9 cellular contexts compared by ENCODE assay signal in genomic region chr1:116908821-116909510, GRCh38. TPM values are rescaled to one million over a fixed set of nuclear protein-coding genes. Genes with fewer than 3 reads are reported as not detected.
A peak's percentile ranks its signal among the peaks of the same experiment; 100 is the strongest.
DNase-seq lines count a peak whose midpoint lies in the region; ATAC-seq, FAIRE-seq and TF ChIP-seq lines count a peak whose summit lies in the region.
"Had no signal": no experiment of that assay in that cellular context is flagged by ENCODE, and none has a peak within 500 bp of the region (broad histone marks: within the 10 kb centered on the region; RNA-seq: fewer than 3 reads in every experiment).

No MANE protein-coding gene starts in this region.

- no TSS peak for BruUV-seq in HepG2 (replicated peaks; lab: Mats Ljungman, UMichigan)

- peak overlapping the region; percentile 73 for H3K4me2 ChIP-seq in HepG2 (ENCODE audit: low read depth, low read length)

- CTCF ChIA-PET in HepG2 (lab: Yijun Ruan, JAX; ENCODE audit: low intra/inter-chr PET ratio, low total read pairs), result no interaction called here

- no peaks in the 10 kb centered on the region for H3K9me3 Mint-ChIP-seq in chondrocyte (ENCODE audit: low read depth)

- H3K27me3 Mint-ChIP-seq in chondrocyte (ENCODE audit: low read depth), result no peaks in the 10 kb centered on the region

- ATAC-seq in HepG2 (no peak), right lobe of liver (no peak), GM18511 (IDR thresholded peaks at IDR 0.05; ENCODE audit: unreplicated experiment) (no peak)

- no peak for TF ChIP-seq EP300 in HepG2 (IDR thresholded peaks at IDR 0.05; ENCODE audit: low read depth in 2 of 2, low read length in 2 of 2)
- TF ChIP-seq EP300 in HepG2 (CRISPR knock-in tag; IDR thresholded peaks at IDR 0.05; ENCODE audit: borderline replicate concordance), result no peak

- H3K27ac Mint-ChIP-seq in chondrocyte (ENCODE audit: unreplicated experiment), result peak overlapping the region; percentile 88

- H3K4me1 ChIP-seq in HepG2 (ENCODE audit: insufficient read depth, low read length) (peaks cover 7% of the 10 kb centered on the region; the same call in 1 of the 2 replicates), right lobe of liver (peaks cover 0 to 4% (median 0%) of the 10 kb centered on the region in 4 donors), mucosa of stomach (ENCODE audit: control insufficient read depth, insufficient read depth, low read length) (peaks cover 16% of the 10 kb centered on the region), vagina (peaks cover 35% of the 10 kb centered on the region)

- no peak for TF ChIP-seq CTCF in HepG2 (CRISPR knock-in tag; IDR thresholded peaks at IDR 0.05)
- TF ChIP-seq CTCF in right lobe of liver (IDR thresholded peaks at IDR 0.05), result no peak
- TF ChIP-seq CTCF in chondrocyte (IDR thresholded peaks at IDR 0.05), result no peak
- TF ChIP-seq CTCF in vagina (IDR thresholded peaks at IDR 0.05), result no peak

- no peaks in the 10 kb centered on the region for H3K79me2 ChIP-seq in HepG2 (ENCODE audit: insufficient read depth, low read length)

- 63% methylated on average over 13 of the region's 13 CpGs for WGBS in HepG2 (ENCODE audit: low lambda C conversion rate)
- WGBS in right lobe of liver (ENCODE audit: insufficient coverage, low coverage, low lambda C conversion rate, missing lambda C conversion rate), result 86% methylated on average over 8 of the region's 13 CpGs

- H3K27me3 ChIP-seq in HepG2 (ENCODE audit: control insufficient read depth in 1 of 2, insufficient read depth in 2 of 2, low read length in 2 of 2) (peaks cover 3 to 34% of the 10 kb centered on the region in 2 experiments; a peak in 4 of 5 replicates), right lobe of liver (no peaks in the 10 kb centered on the region), mucosa of stomach (ENCODE audit: control insufficient read depth, insufficient read depth, low read length) (no peaks in the 10 kb centered on the region), vagina (no peaks in the 10 kb centered on the region)

- TF ChIP-seq POLR2A in HepG2 (IDR thresholded peaks at IDR 0.05; ENCODE audit: insufficient read depth in 1 of 2, low read depth in 2 of 2, low read length in 2 of 2) (no peak), right lobe of liver (IDR thresholded peaks at IDR 0.05) (no peak), vagina (IDR thresholded peaks at IDR 0.05) (no peak)

- no peak for TF ChIP-seq RAD21 in HepG2 (CRISPR knock-in tag; IDR thresholded peaks at IDR 0.05)

- FAIRE-seq in HepG2 (lab: Jason Lieb, UNC), result no peak
- FAIRE-seq: islet of Langerhans had no signal

- no peak overlapping the region for H2AFZ ChIP-seq in HepG2 (ENCODE audit: low read length)

- POLR2A ChIA-PET in HepG2 (lab: Yijun Ruan, JAX), result no interaction called here

- H3K4me3 ChIP-seq in HepG2 (replicated peaks in 1 of 3; ENCODE audit: insufficient read depth in 1 of 3, low read depth in 2 of 3, low read length in 3 of 3) (peak overlapping the region; percentile 58 to 70 (median 67); a peak in 3 of 6 replicates), right lobe of liver (peak overlapping the region in 1 of 3 donors; percentile 62), mucosa of stomach (ENCODE audit: low read length) (peak overlapping the region; percentile 45), vagina (peak overlapping the region; percentile 61 to 66)

- H3K36me3 ChIP-seq in HepG2 (replicated peaks in 1 of 2; ENCODE audit: control insufficient read depth in 1 of 2, insufficient read depth in 2 of 2, low read length in 2 of 2), result no peaks in the 10 kb centered on the region
- H3K36me3 ChIP-seq in right lobe of liver, result no peaks in the 10 kb centered on the region
- H3K36me3 ChIP-seq in mucosa of stomach (ENCODE audit: control insufficient read depth, insufficient read depth, low read length), result no peaks in the 10 kb centered on the region
- H3K36me3 ChIP-seq in vagina, result no peaks in the 10 kb centered on the region

- H3K27ac ChIP-seq in HepG2 (ENCODE audit: extremely low read length, insufficient read depth, low read length) (no peak overlapping the region), right lobe of liver (no peak overlapping the region), vagina (peak overlapping the region; percentile 84)

- no peaks in the 10 kb centered on the region for H3K9me3 ChIP-seq in HepG2 (ENCODE audit: low read length)
- H3K9me3 ChIP-seq in right lobe of liver, result no peaks in the 10 kb centered on the region
- no peaks in the 10 kb centered on the region for H3K9me3 ChIP-seq in mucosa of stomach (ENCODE audit: control insufficient read depth, low read length)
- no peaks in the 10 kb centered on the region for H3K9me3 ChIP-seq in vagina

- H3K36me3 Mint-ChIP-seq in chondrocyte (ENCODE audit: low read depth), result no peaks in the 10 kb centered on the region

- intact Hi-C loops in HepG2 (cut with micrococcal nuclease; ENCODE audit: unreplicated experiment), result no loop called here
- intact Hi-C loops in right lobe of liver (cut with DNase I), result no loop called here
- intact Hi-C loops in vagina (cut with DNase I), result no loop called here

- H3K4me1 Mint-ChIP-seq in chondrocyte (ENCODE audit: low read depth), result peaks cover 6% of the 10 kb centered on the region

- peak overlapping the region; percentile 75 for H3K4me3 Mint-ChIP-seq in chondrocyte (ENCODE audit: unreplicated experiment)

- no peaks in the 10 kb centered on the region for H4K20me1 ChIP-seq in HepG2 (ENCODE audit: insufficient read depth, low read length)

- in situ Hi-C loops in HepG2 (cut with HindIII; ENCODE audit: extremely low pct_ligation_motif_present, low pct_unique_long_range_greater_than_20kb), result no loop called here

- no peak overlapping the region for H3K9ac ChIP-seq in HepG2 (ENCODE audit: insufficient read depth, low read depth, low read length)
- H3K9ac ChIP-seq in mucosa of stomach (ENCODE audit: low read length), result peak overlapping the region; percentile 72

- no peak for DNase-seq in HepG2 (ENCODE audit: low spot score)
- no peak for DNase-seq in right lobe of liver
- no peak for DNase-seq in chondrocyte (ENCODE audit: low spot score)
- no peak for DNase-seq in vagina (ENCODE audit: extremely low spot score in 2 of 2)
- no peak for DNase-seq in A172 (ENCODE audit: low spot score)
- DNase-seq in mesenteric fat pad (ENCODE audit: low spot score), result no peak

TF ChIP-seq in HepG2, 621 proteins besides CTCF, POLR2A, EP300 and RAD21 (continues in another document):
- TF ChIP-seq ZNF703 (CRISPR knock-in tag; IDR thresholded peaks at IDR 0.05; ENCODE audit: borderline replicate concordance), result no peak
- TF ChIP-seq ZBED4 (CRISPR knock-in tag; IDR thresholded peaks at IDR 0.05; ENCODE audit: borderline replicate concordance), result no peak
- TF ChIP-seq SMC3 (IDR thresholded peaks at IDR 0.05; ENCODE audit: low read length), result no peak
- TF ChIP-seq ZNF564 (CRISPR knock-in tag; IDR thresholded peaks at IDR 0.05), result no peak
- no peak for TF ChIP-seq MAFG (CRISPR knock-in tag; IDR thresholded peaks at IDR 0.05)

RNA-seq across cellular contexts. Expression of gene PTGFRN, which starts 0.8 kb away (rescaled TPM):
- total RNA-seq in HepG2 (2016; rRNA removed; fragmentation: Illumina TruSeq; extraction: Trizol) (5.2 and 11.3 TPM in 2 replicates), right lobe of liver (10 to 100 TPM; 12.6 to 28.1 (median 17.5) TPM), chondrocyte (79.7 to 123 TPM (median 117 TPM) in 3 replicates), vagina (52.8 TPM), mesenteric fat pad (24.0 TPM)
- 0.30 and 0.44 TPM in 2 replicates for total RNA-seq in HepG2 (2016; cell fraction: cytosol; rRNA removed; fragmentation: Illumina TruSeq; extraction: Trizol; ENCODE audit: low read depth)
- 4.6 and 10.3 TPM in 2 replicates for total RNA-seq in HepG2 (2016; cell fraction: insoluble cytoplasmic fraction; rRNA removed; fragmentation: Illumina TruSeq; extraction: Trizol)
- 2.2 and 2.3 TPM in 2 replicates for total RNA-seq in HepG2 (2016; cell fraction: membrane; rRNA removed; fragmentation: Illumina TruSeq; extraction: Trizol)
- 10.6 and 12.9 TPM in 2 replicates for total RNA-seq in HepG2 (2016; cell fraction: nucleus; rRNA removed; fragmentation: Illumina TruSeq; extraction: Trizol)
- polyA plus RNA-seq in HepG2 (2011; rRNA removed), result 3.3 and 3.5 TPM in 2 replicates
- 2.2 and 2.7 TPM in 2 replicates for polyA plus RNA-seq in HepG2 (2011; cell fraction: cytosol; rRNA removed)
- polyA plus RNA-seq in HepG2 (2011; cell fraction: nucleus; rRNA removed), result 1.7 and 1.8 TPM in 2 replicates
- 2.2 and 3.3 TPM in 2 replicates for polyA plus RNA-seq in HepG2 (2012)
- 0.94 and 1.1 TPM in 2 replicates for polyA plus RNA-seq in HepG2 (2016; cell fraction: cytosol; fragmentation: Illumina TruSeq; extraction: Trizol; ENCODE audit: low read depth)
- polyA plus RNA-seq in HepG2 (2016; cell fraction: insoluble cytoplasmic fraction; fragmentation: Illumina TruSeq; extraction: Trizol; ENCODE audit: low read depth), result 4.4 and 4.6 TPM in 2 replicates
- 1.9 and 2.4 TPM in 2 replicates for polyA plus RNA-seq in HepG2 (2016; cell fraction: membrane; fragmentation: Illumina TruSeq; extraction: Trizol; ENCODE audit: low read depth)
- polyA plus RNA-seq in HepG2 (2016; cell fraction: nucleus; fragmentation: Illumina TruSeq; extraction: Trizol; ENCODE audit: insufficient read depth, low read depth), result 15.1 and 17.0 TPM in 2 replicates
- polyA minus RNA-seq in HepG2 (2011; rRNA and poly(A)+ RNA removed; ENCODE audit: low replicate concordance), result 7.4 and 47.2 TPM in 2 replicates
- 2.9 and 5.4 TPM in 2 replicates for polyA minus RNA-seq in HepG2 (2011; cell fraction: cytosol; rRNA and poly(A)+ RNA removed)
- polyA minus RNA-seq in HepG2 (2011; cell fraction: nucleus; rRNA and poly(A)+ RNA removed), result 3.1 and 3.5 TPM in 2 replicates
- total RNA-seq in A172 (2014; rRNA removed; shearing (Covaris generic)), result 44.5 and 55.4 TPM in 2 replicates
